21 cellular contexts compared by ENCODE assay signal in the genomic region with DNA sequence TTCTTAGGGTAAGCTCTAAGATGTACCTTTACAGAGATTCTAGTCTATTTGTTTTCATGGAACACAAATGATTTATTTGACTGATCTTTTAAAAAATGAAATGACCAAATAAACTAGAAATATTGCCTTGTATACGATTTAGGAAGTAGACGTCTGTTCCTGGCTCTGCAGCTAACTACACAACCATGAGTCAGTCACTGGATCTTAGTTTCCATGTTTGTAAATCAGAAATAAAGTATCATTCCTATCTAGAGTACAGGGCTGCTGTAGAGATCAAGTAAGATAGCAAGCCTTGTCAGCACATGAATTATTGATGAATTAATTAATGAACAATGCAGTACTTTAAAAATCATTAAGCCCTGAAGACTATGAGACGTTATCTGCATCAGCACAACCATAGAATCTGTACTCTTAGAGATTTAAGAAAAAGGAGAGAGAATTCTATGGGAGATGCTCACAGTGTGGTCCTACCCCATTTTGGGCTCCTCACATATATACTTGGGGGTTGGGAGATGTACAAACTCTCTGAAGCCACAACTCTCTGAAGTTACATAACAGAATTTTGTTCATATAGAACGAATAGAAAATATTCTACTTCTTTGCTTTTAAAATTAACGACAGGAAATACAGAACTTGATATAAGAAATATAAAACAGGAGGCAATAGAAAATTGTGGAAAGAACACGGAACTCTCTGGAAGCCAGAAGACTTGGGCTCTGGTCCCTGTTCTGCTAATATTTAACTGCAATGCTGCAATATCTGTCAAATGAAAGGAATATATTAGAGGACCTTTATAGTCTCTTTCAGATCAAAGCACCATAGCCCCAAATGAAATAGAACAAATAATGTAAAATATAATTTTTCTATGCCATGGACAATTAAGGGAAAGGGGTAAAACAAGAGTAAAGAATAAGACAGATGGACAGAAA.
"Had no signal": no experiment of that assay in that cellular context is flagged by ENCODE, and none has a peak within 500 bp of the region (broad histone marks: within the 10 kb centered on the region; RNA-seq: fewer than 3 reads in every experiment).

No MANE protein-coding gene starts in this region.

- H3K4me3 ChIP-seq: lung, sigmoid colon had no signal

- H3K9me3 ChIP-seq: neutrophil, sigmoid colon had no signal

- H3K27ac ChIP-seq: neutrophil, sigmoid colon had no signal

- H3K27me3 ChIP-seq: neutrophil, sigmoid colon had no signal

- H3K36me3 ChIP-seq: neutrophil, sigmoid colon had no signal

- ATAC-seq: activated CD8-positive, alpha-beta memory T cell treated with anti-CD3 and anti-CD28 coated beads, Interleukin-2, amount 10 ng/mL, durations not matched to agents 7 days and 5 days; naive thymus-derived CD4-positive, alpha-beta T cell; SK-N-SH treated with all-trans-retinoic acid at 6 μM for 48 hours had no signal

- DNase-seq: activated CD4-positive, alpha-beta T cell treated with anti-CD3 and anti-CD28 coated beads, Interleukin-2, amount 50 U/mL, for 48 hours; activated CD8-positive, alpha-beta memory T cell treated with anti-CD3 and anti-CD28 coated beads, Interleukin-2, amount 10 ng/mL, durations not matched to agents 7 days and 5 days; activated naive CD4-positive, alpha-beta T cell treated with anti-CD3 and anti-CD28 coated beads, Interleukin-2, amount 10 ng/mL, durations not matched to agents 7 days and 5 days; activated T-cell treated with anti-CD3 and anti-CD28 coated beads, Interleukin-2, amount 50 U/mL, for 24 hours; endodermal cell; erythroblast; hippocampal formation; midbrain; naive thymus-derived CD4-positive, alpha-beta T cell; SHP77 treated with DMSO at 0.1 percent for 48 hours; sigmoid colon; stimulated activated CD4-positive, alpha-beta T cell treated with anti-CD3 and anti-CD28 coated beads, Interleukin-4, amount 100 ng/mL, for 1 hour; stimulated activated CD8-positive, alpha-beta memory T cell treated with anti-CD3 and anti-CD28 coated beads, Interleukin-4, amount 100 ng/mL, for 48 hours; stimulated activated naive CD4-positive, alpha-beta T cell treated with Interleukin-2 at 50 U/mL for 16 hours; substantia nigra; T-helper 1 cell; T1000; trophoblast cell had no signal
